ENCODE assay signal across 17 cellular contexts in the genomic region with DNA sequence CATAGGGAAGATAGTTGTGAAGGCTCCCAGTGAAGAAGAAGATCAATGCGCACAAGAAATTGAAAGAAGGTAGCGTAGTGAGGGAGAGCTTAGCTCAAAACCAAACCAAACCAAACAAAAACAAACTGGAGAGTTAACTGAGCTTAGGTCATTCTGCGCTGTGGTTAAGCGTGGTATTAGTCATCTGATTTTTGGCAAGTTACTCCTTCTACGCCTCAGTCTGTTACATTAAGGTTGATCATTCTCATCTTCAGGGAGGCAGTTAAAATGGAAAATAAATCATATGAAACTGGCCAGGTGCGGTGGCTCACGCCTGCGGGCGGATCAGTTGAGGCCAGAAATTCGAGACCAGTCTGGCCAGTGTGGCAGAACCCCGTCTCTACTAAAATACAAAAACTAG.
DNase-seq lines count a peak whose midpoint lies in the region; ATAC-seq and TF ChIP-seq lines count a peak whose summit lies in the region.
"Had no signal": no experiment of that assay in that cellular context is flagged by ENCODE, and none has a peak within 500 bp of the region (broad histone marks: within the 10 kb centered on the region; RNA-seq: fewer than 3 reads in every experiment).

No MANE protein-coding gene starts in this region.

- peak overlapping the region; percentile 19 for H3K27ac ChIP-seq in brain microvascular endothelial cell
- H3K27ac ChIP-seq: adrenal gland, skin epidermis had no signal

- DNase-seq in M059J (ENCODE audit: low read depth), result peak; percentile 97
- DNase-seq in brain microvascular endothelial cell, result peak; percentile 84
- DNase-seq in myocyte (ENCODE audit: low read depth), result peak; percentile 90
- DNase-seq in NOMO-1 treated with DMSO at 0.1 percent for 48 hours (lab: John Stamatoyannopoulos, UW; ENCODE audit: unreplicated experiment), result no peak
- DNase-seq in globus pallidus (ENCODE audit: low spot score), result no peak
- DNase-seq in NCI-H128 (lab: John Stamatoyannopoulos, UW; ENCODE audit: unreplicated experiment), result no peak
- DNase-seq: activated T-cell treated with anti-CD3 and anti-CD28 coated beads, Interleukin-2, amount 50 U/mL, for 4 hours; adrenal gland; effector CD8-positive, alpha-beta T cell; head of caudate nucleus; NCI-H1417; OCI-M1 had no signal

- H3K36me3 ChIP-seq in brain microvascular endothelial cell (replicated peaks), result no peaks in the 10 kb centered on the region
- H3K36me3 ChIP-seq: adrenal gland had no signal

- no peaks in the 10 kb centered on the region for H3K27me3 ChIP-seq in brain microvascular endothelial cell (replicated peaks)
- H3K27me3 ChIP-seq: adrenal gland had no signal

- in situ Hi-C loops in brain microvascular endothelial cell (cut with HindIII; ENCODE audit: low pct_ligation_motif_present, low sequenced_read_pairs), result no loop called here

- TF ChIP-seq CTCF in brain microvascular endothelial cell (IDR thresholded peaks at IDR 0.05; ENCODE audit: low read depth, low read length, missing control alignments), result no peak

- no peak overlapping the region for H3K4me3 ChIP-seq in brain microvascular endothelial cell (ENCODE audit: low read depth, low read length)
- H3K4me3 ChIP-seq: adrenal gland, skin epidermis had no signal

- ATAC-seq in GM18867 (IDR thresholded peaks at IDR 0.05; ENCODE audit: unreplicated experiment) (peak; percentile 86), GM21390 (IDR thresholded peaks at IDR 0.05; ENCODE audit: unreplicated experiment) (no peak)
- ATAC-seq: activated T-cell treated with anti-CD3 and anti-CD28 coated beads, Interleukin-2, amount 50 U/mL, for 4 hours; HepG2; left lobe of liver had no signal

Comparison
In these comparisons a context has a peak if more than half of its experiments do, and no peak if none do; other contexts are left out.
1. DNase-seq: peak in M059J (single experiment), brain microvascular endothelial cell (single experiment) and myocyte (single experiment); none in NOMO-1 treated with DMSO at 0.1 percent for 48 hours (single experiment), globus pallidus (single experiment) and NCI-H128 (single experiment).